1 cellular context compared by ENCODE assay signal in genomic region chr1:23530089-23530749, GRCh38.
TF ChIP-seq lines count a peak whose summit lies in the region.

No MANE protein-coding gene starts in this region.

TF ChIP-seq in K562, 482 proteins besides CTCF, POLR2A, EP300 and RAD21 (continued from another document and continues in another):
- TF ChIP-seq GMEB1 (CRISPR knock-in tag; IDR thresholded peaks at IDR 0.05) (no peak), ERF (CRISPR knock-in tag; IDR thresholded peaks at IDR 0.05) (no peak), SMAD4 (CRISPR knock-in tag; conservative IDR thresholded peaks at IDR 0.05) (no peak), SNRNP70 (optimal IDR thresholded peaks at IDR 0.05; ENCODE audit: low read depth, low read length) (no peak), ZNF584 (CRISPR knock-in tag; IDR thresholded peaks at IDR 0.05; ENCODE audit: low read depth) (no peak), ZNF592 (IDR thresholded peaks at IDR 0.05) (0 out of 2 replicates have a peak, but pooled peaks have one; percentile 2), MLX (CRISPR knock-in tag; conservative IDR thresholded peaks at IDR 0.05) (no peak), POLR2AphosphoS5 (IDR thresholded peaks at IDR 0.05; ENCODE audit: control insufficient read depth, insufficient read depth, low read depth, low read length) (no peak), EZH2 (IDR thresholded peaks at IDR 0.05; ENCODE audit: borderline replicate concordance, low read depth, low read length) (no peak), ZNF143 (CRISPR knock-in tag; IDR thresholded peaks at IDR 0.05) (0 out of 2 replicates have a peak, but pooled peaks have one; percentile 19), PML (IDR thresholded peaks at IDR 0.05; ENCODE audit: low read length) (no peak), CREM (IDR thresholded peaks at IDR 0.05; ENCODE audit: low read depth) (no peak), GTF2F1 (IDR thresholded peaks at IDR 0.05; ENCODE audit: low read depth, low read length) (no peak), FOXA3 (CRISPR knock-in tag; conservative IDR thresholded peaks at IDR 0.05 in 1 of 2, IDR thresholded peaks at IDR 0.05 in 1 of 2) (0 out of 4 replicates have a peak, but pooled peaks of 1 of the 2 experiments have one; percentile 39), FUS (optimal IDR thresholded peaks at IDR 0.05; ENCODE audit: low read depth, low read length) (no peak), DMBX1 (CRISPR knock-in tag; IDR thresholded peaks at IDR 0.05; ENCODE audit: borderline replicate concordance) (no peak), RFX5 (IDR thresholded peaks at IDR 0.05; ENCODE audit: low read depth, low read length) (no peak), ZNF561 (CRISPR knock-in tag; conservative IDR thresholded peaks at IDR 0.05) (no peak), CEBPZ (IDR thresholded peaks at IDR 0.05; ENCODE audit: borderline replicate concordance, low read depth, low read length) (no peak), RBFOX2 (IDR thresholded peaks at IDR 0.05; ENCODE audit: low read depth, low read length) (no peak), SPI1 (IDR thresholded peaks at IDR 0.05; ENCODE audit: borderline replicate concordance, low read depth, low read length) (no peak), ZNF644 (tag; IDR thresholded peaks at IDR 0.05; ENCODE audit: low read depth) (no peak), NFIX (CRISPR knock-in tag; IDR thresholded peaks at IDR 0.05; ENCODE audit: low read depth) (no peak), ARID4B (CRISPR knock-in tag; IDR thresholded peaks at IDR 0.05) (no peak; the same call in 1 of the 2 replicates), TAF9B (IDR thresholded peaks at IDR 0.05; ENCODE audit: partially characterized antibody) (no peak), ZNF174 (CRISPR knock-in tag; IDR thresholded peaks at IDR 0.05) (no peak), FOXJ2 (tag; IDR thresholded peaks at IDR 0.05) (no peak), RBM34 (IDR thresholded peaks at IDR 0.05; ENCODE audit: borderline replicate concordance, insufficient read depth, low read length) (no peak), CHCHD3 (CRISPR knock-in tag; IDR thresholded peaks at IDR 0.05) (0 out of 2 replicates have a peak, but pooled peaks have one; percentile 47), POLR2H (tag; IDR thresholded peaks at IDR 0.05; ENCODE audit: low read depth) (no peak)
- TF ChIP-seq, protein P1, sequence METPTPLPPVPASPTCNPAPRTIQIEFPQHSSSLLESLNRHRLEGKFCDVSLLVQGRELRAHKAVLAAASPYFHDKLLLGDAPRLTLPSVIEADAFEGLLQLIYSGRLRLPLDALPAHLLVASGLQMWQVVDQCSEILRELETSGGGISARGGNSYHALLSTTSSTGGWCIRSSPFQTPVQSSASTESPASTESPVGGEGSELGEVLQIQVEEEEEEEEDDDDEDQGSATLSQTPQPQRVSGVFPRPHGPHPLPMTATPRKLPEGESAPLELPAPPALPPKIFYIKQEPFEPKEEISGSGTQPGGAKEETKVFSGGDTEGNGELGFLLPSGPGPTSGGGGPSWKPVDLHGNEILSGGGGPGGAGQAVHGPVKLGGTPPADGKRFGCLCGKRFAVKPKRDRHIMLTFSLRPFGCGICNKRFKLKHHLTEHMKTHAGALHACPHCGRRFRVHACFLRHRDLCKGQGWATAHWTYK (CRISPR knock-in tag; IDR thresholded peaks at IDR 0.05), result no peak
- TF ChIP-seq, protein P2, sequence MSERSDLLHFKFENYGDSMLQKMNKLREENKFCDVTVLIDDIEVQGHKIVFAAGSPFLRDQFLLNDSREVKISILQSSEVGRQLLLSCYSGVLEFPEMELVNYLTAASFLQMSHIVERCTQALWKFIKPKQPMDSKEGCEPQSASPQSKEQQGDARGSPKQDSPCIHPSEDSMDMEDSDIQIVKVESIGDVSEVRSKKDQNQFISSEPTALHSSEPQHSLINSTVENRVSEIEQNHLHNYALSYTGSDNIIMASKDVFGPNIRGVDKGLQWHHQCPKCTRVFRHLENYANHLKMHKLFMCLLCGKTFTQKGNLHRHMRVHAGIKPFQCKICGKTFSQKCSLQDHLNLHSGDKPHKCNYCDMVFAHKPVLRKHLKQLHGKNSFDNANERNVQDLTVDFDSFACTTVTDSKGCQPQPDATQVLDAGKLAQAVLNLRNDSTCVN (CRISPR knock-in tag; IDR thresholded peaks at IDR 0.05), result no peak
- TF ChIP-seq, protein P3, sequence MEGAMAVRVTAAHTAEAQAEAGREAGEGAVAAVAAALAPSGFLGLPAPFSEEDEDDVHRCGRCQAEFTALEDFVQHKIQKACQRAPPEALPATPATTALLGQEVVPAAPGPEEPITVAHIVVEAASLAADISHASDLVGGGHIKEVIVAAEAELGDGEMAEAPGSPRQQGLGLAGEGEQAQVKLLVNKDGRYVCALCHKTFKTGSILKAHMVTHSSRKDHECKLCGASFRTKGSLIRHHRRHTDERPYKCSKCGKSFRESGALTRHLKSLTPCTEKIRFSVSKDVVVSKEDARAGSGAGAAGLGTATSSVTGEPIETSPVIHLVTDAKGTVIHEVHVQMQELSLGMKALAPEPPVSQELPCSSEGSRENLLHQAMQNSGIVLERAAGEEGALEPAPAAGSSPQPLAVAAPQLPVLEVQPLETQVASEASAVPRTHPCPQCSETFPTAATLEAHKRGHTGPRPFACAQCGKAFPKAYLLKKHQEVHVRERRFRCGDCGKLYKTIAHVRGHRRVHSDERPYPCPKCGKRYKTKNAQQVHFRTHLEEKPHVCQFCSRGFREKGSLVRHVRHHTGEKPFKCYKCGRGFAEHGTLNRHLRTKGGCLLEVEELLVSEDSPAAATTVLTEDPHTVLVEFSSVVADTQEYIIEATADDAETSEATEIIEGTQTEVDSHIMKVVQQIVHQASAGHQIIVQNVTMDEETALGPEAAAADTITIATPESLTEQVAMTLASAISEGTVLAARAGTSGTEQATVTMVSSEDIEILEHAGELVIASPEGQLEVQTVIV (CRISPR knock-in tag; IDR thresholded peaks at IDR 0.05; ENCODE audit: borderline replicate concordance), result no peak
- TF ChIP-seq, protein P4, sequence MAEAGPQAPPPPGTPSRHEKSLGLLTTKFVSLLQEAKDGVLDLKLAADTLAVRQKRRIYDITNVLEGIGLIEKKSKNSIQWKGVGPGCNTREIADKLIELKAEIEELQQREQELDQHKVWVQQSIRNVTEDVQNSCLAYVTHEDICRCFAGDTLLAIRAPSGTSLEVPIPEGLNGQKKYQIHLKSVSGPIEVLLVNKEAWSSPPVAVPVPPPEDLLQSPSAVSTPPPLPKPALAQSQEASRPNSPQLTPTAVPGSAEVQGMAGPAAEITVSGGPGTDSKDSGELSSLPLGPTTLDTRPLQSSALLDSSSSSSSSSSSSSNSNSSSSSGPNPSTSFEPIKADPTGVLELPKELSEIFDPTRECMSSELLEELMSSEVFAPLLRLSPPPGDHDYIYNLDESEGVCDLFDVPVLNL (CRISPR knock-in tag; IDR thresholded peaks at IDR 0.05; ENCODE audit: low read depth), result no peak
- TF ChIP-seq, protein P5, sequence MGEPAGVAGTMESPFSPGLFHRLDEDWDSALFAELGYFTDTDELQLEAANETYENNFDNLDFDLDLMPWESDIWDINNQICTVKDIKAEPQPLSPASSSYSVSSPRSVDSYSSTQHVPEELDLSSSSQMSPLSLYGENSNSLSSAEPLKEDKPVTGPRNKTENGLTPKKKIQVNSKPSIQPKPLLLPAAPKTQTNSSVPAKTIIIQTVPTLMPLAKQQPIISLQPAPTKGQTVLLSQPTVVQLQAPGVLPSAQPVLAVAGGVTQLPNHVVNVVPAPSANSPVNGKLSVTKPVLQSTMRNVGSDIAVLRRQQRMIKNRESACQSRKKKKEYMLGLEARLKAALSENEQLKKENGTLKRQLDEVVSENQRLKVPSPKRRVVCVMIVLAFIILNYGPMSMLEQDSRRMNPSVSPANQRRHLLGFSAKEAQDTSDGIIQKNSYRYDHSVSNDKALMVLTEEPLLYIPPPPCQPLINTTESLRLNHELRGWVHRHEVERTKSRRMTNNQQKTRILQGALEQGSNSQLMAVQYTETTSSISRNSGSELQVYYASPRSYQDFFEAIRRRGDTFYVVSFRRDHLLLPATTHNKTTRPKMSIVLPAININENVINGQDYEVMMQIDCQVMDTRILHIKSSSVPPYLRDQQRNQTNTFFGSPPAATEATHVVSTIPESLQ (CRISPR knock-in tag; IDR thresholded peaks at IDR 0.05), result no peak
